Comparison of ENCODE assay signal across 19 cellular contexts in genomic region chr1:206550446-206550845, GRCh38. TPM values are rescaled to one million over a fixed set of nuclear protein-coding genes. Genes with fewer than 3 reads are reported as not detected.
DNase-seq lines count a peak whose midpoint lies in the region; ATAC-seq and TF ChIP-seq lines count a peak whose summit lies in the region.
"Had no signal": no experiment of that assay in that cellular context is flagged by ENCODE, and none has a peak within 500 bp of the region (broad histone marks: within the 10 kb centered on the region; RNA-seq: fewer than 3 reads in every experiment).

No MANE protein-coding gene starts in this region.

- H3K4me3 ChIP-seq in left lung, result no peak overlapping the region
- H3K4me3 ChIP-seq: PC-9, prostate gland, vagina had no signal

- no peaks in the 10 kb centered on the region for H3K36me3 ChIP-seq in left lung
- H3K36me3 ChIP-seq: BE2C, prostate gland, vagina, WERI-Rb-1 had no signal

- intact Hi-C loops in left lung (cut with DNase I), result no loop called here

- peak; percentile 56 for ATAC-seq in left lung
- ATAC-seq in HG02798 (IDR thresholded peaks at IDR 0.05; ENCODE audit: poor library complexity, unreplicated experiment), result no peak
- ATAC-seq: stimulated activated naive CD8-positive, alpha-beta T cell treated with anti-CD3 and anti-CD28 coated beads, Interleukin-15, amount 100 ng/mL, for 72 hours had no signal

- TF ChIP-seq CTCF in left lung (IDR thresholded peaks at IDR 0.05), result no peak

- H3K27me3 ChIP-seq in left lung, result no peaks in the 10 kb centered on the region
- H3K27me3 ChIP-seq: vagina had no signal

- peaks cover 0 to 19% of the 10 kb centered on the region in 2 donors for H3K4me1 ChIP-seq in left lung
- H3K4me1 ChIP-seq: BE2C, prostate gland had no signal

- no peak overlapping the region for H3K27ac ChIP-seq in left lung
- H3K27ac ChIP-seq: PC-9, prostate gland, vagina, WERI-Rb-1 had no signal

- no peaks in the 10 kb centered on the region for H3K9me3 ChIP-seq in left lung
- H3K9me3 ChIP-seq: BE2C, prostate gland, vagina had no signal

- DNase-seq in DMS153 treated with DMSO at 0.1 percent for 48 hours (lab: John Stamatoyannopoulos, UW; ENCODE audit: unreplicated experiment) (peak; percentile 80), NCI-H1105 (lab: John Stamatoyannopoulos, UW) (peak; percentile 56), NCI-H345 treated with DMSO at 0.1 percent for 48 hours (lab: John Stamatoyannopoulos, UW; ENCODE audit: unreplicated experiment) (peak; percentile 94), left lung (no peak), RPMI8226 (no peak), T1000 (lab: John Stamatoyannopoulos, UW) (no peak)
- DNase-seq: activated naive CD4-positive, alpha-beta T cell treated with anti-CD3 and anti-CD28 coated beads for 36 hours; BE2C; effector CD4-positive, alpha-beta T cell; HCEC 1CT; IMR-90; naive B cell; PC-9; stimulated activated CD4-positive, alpha-beta T cell treated with anti-CD3 and anti-CD28 coated beads, Interleukin-12 subunit alpha, Interleukin-12 subunit beta, amount 100 ng/mL, for 4 hours; stimulated activated naive CD8-positive, alpha-beta T cell treated with anti-CD3 and anti-CD28 coated beads, Interleukin-15, amount 100 ng/mL, for 72 hours; WERI-Rb-1 had no signal

RNA-seq across cellular contexts. Expression of gene RASSF5, which starts 43.1 kb away (rescaled TPM):
- total RNA-seq in left lung, result 10 to 100 TPM; 26.5 to 40.9 TPM

Comparison
In these comparisons a context has a peak if more than half of its experiments do, and no peak if none do; other contexts are left out.
1. DNase-seq: peak in DMS153 treated with DMSO at 0.1 percent for 48 hours (single experiment), NCI-H1105 (single experiment) and NCI-H345 treated with DMSO at 0.1 percent for 48 hours (single experiment); none in left lung (0 of 2), RPMI8226 (single experiment) and T1000 (single experiment).